16 cellular contexts compared by ENCODE assay signal in genomic region chr1:228989676-228989991, GRCh38.
A peak's percentile ranks its signal among the peaks of the same experiment; 100 is the strongest.
DNase-seq lines count a peak whose midpoint lies in the region; ATAC-seq and TF ChIP-seq lines count a peak whose summit lies in the region.
"Had no signal": no experiment of that assay in that cellular context is flagged by ENCODE, and none has a peak within 500 bp of the region (broad histone marks: within the 10 kb centered on the region; RNA-seq: fewer than 3 reads in every experiment).

No MANE protein-coding gene starts in this region.

- no peaks in the 10 kb centered on the region for H3K9me3 ChIP-seq in heart left ventricle
- H3K9me3 ChIP-seq in CD4-positive, alpha-beta memory T cell (ENCODE audit: control insufficient read depth in 1 of 2, low read length in 2 of 2), result no peaks in the 10 kb centered on the region
- H3K9me3 ChIP-seq: ovary, SJSA1 had no signal

- ATAC-seq in heart left ventricle, result peak in 1 of 4 donors; percentile 13
- no peak for ATAC-seq in Right ventricle myocardium superior (ENCODE audit: poor library complexity)
- peak; percentile 66 for ATAC-seq in left lobe of liver

- no peak for TF ChIP-seq POLR2A in heart left ventricle (IDR thresholded peaks at IDR 0.05)

- CTCF ChIA-PET in CD4-positive, alpha-beta memory T cell (lab: Charles Lee; ENCODE audit: partially characterized antibody), result interaction anchor here (1.2 kb wide), 1 partner anchor 99 kb away, joined by 4 read pairs; no protein-coding TSS in a partner anchor

- DNase-seq in heart left ventricle (no peak), Right ventricle myocardium superior (no peak), left lobe of liver (ENCODE audit: low spot score) (no peak), ureter (ENCODE audit: low spot score) (peak; percentile 25), SIG-M5 treated with dmso at 0.1 percent for 504 hours (lab: John Stamatoyannopoulos, UW; ENCODE audit: unreplicated experiment) (no peak), middle frontal gyrus (ENCODE audit: extremely low spot score, low spot score) (no peak)
- DNase-seq in CD4-positive, alpha-beta memory T cell, result no peak
- DNase-seq: activated gamma-delta T cell; amniotic stem cell; CD4-positive, CD25-positive, alpha-beta regulatory T cell; NCI-H1436 treated with DMSO at 0.1 percent for 48 hours; stimulated activated CD4-positive, alpha-beta T cell treated with anti-CD3 and anti-CD28 coated beads, Interleukin-4, amount 100 ng/mL, for 1 hour; T1000 had no signal

- intact Hi-C loops in heart left ventricle (cut with DNase I), result no loop called here
- intact Hi-C loops in Right ventricle myocardium superior (cut with DNase I), result loop anchor here (10.0 kb wide), 1 partner anchor 245 kb away; no protein-coding TSS in a partner anchor
- intact Hi-C loops in CD4-positive, alpha-beta memory T cell (cut with micrococcal nuclease), result no loop called here

- no peaks in the 10 kb centered on the region for H3K9me3 Mint-ChIP-seq in CD4-positive, alpha-beta memory T cell

- H3K36me3 ChIP-seq in heart left ventricle, result no peaks in the 10 kb centered on the region
- no peaks in the 10 kb centered on the region for H3K36me3 ChIP-seq in rectal smooth muscle tissue (ENCODE audit: control insufficient read depth, insufficient read depth, low read length)
- H3K36me3 ChIP-seq in CD4-positive, alpha-beta memory T cell (ENCODE audit: insufficient read depth, low read length), result no peaks in the 10 kb centered on the region
- H3K36me3 ChIP-seq: ovary, SJSA1 had no signal

- H3K27me3 Mint-ChIP-seq in CD4-positive, alpha-beta memory T cell, result no peaks in the 10 kb centered on the region

- H3K4me3 Mint-ChIP-seq in CD4-positive, alpha-beta memory T cell, result no peak overlapping the region
- H3K4me3 Mint-ChIP-seq: CD4-positive, CD25-positive, alpha-beta regulatory T cell had no signal

- H3K4me3 ChIP-seq in heart left ventricle (no peak overlapping the region), rectal smooth muscle tissue (ENCODE audit: low read length) (no peak overlapping the region)
- H3K4me3 ChIP-seq in CD4-positive, alpha-beta memory T cell (ENCODE audit: low read length in 2 of 2), result no peak overlapping the region
- H3K4me3 ChIP-seq: ovary, SJSA1 had no signal

- POLR2A ChIA-PET in CD4-positive, alpha-beta memory T cell (lab: Charles Lee; ENCODE audit: partially characterized antibody), result no interaction called here

- H3K9ac ChIP-seq in rectal smooth muscle tissue (ENCODE audit: low read length), result no peak overlapping the region

- H3K27ac ChIP-seq in heart left ventricle, result peak overlapping the region in 9 of 12 donors; percentile 24 to 90 (median 58)
- peak overlapping the region; percentile 55 for H3K27ac ChIP-seq in rectal smooth muscle tissue (ENCODE audit: low read depth, low read length)
- no peak overlapping the region for H3K27ac ChIP-seq in CD4-positive, alpha-beta memory T cell (ENCODE audit: low read depth, low read length)
- H3K27ac ChIP-seq: ovary, SJSA1 had no signal

- peaks cover 0 to 9% (median 3%) of the 10 kb centered on the region in 4 donors for H3K4me1 Mint-ChIP-seq in CD4-positive, alpha-beta memory T cell
- H3K4me1 Mint-ChIP-seq: CD4-positive, CD25-positive, alpha-beta regulatory T cell had no signal

- WGBS in heart left ventricle, 4 donors, result 94 to 100% (median 95%) methylated on average over 3 to 5 of the region's 5 CpGs

- no peak for TF ChIP-seq CTCF in heart left ventricle (IDR thresholded peaks at IDR 0.05)

- peaks cover 0 to 49% (median 23%) of the 10 kb centered on the region in 12 donors for H3K4me1 ChIP-seq in heart left ventricle
- peaks cover 25% of the 10 kb centered on the region for H3K4me1 ChIP-seq in rectal smooth muscle tissue (ENCODE audit: control insufficient read depth, insufficient read depth, low read length)
- H3K4me1 ChIP-seq in CD4-positive, alpha-beta memory T cell (ENCODE audit: insufficient read depth, low read length), result no peaks in the 10 kb centered on the region
- H3K4me1 ChIP-seq: SJSA1 had no signal

- H3K36me3 Mint-ChIP-seq in CD4-positive, alpha-beta memory T cell, result no peaks in the 10 kb centered on the region

- H3K27me3 ChIP-seq in heart left ventricle (no peaks in the 10 kb centered on the region), rectal smooth muscle tissue (ENCODE audit: control insufficient read depth, insufficient read depth, low read length) (no peaks in the 10 kb centered on the region)
- H3K27me3 ChIP-seq in CD4-positive, alpha-beta memory T cell (ENCODE audit: insufficient read depth, low read length), result no peaks in the 10 kb centered on the region
- H3K27me3 ChIP-seq: ovary, SJSA1 had no signal

- peak overlapping the region in 1 of 7 donors; percentile 23 for H3K27ac Mint-ChIP-seq in CD4-positive, alpha-beta memory T cell
- H3K27ac Mint-ChIP-seq: CD4-positive, CD25-positive, alpha-beta regulatory T cell had no signal
